20 cellular contexts compared by ENCODE assay signal in the genomic region with DNA sequence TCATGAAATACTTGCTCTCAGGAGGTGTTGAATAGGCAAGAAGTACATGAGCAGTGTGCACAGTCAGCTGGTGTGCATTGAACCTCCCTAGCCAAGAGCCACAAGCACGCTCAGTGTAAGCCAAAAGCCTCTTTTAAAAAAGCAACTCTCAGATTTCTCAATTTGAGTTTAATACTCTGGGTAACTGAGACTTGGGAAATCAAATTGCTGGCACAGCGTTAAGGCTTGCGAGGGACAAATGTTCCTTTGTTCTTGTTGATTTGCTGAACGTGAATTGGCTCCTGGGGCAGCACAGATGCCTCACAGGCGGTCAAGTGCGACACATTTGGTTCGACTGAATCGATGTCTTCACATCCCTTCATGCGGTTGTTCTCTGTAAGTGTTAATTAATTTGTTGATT. TPM values are rescaled to one million over a fixed set of nuclear protein-coding genes. Genes with fewer than 3 reads are reported as not detected.
A peak's percentile ranks its signal among the peaks of the same experiment; 100 is the strongest.
DNase-seq lines count a peak whose midpoint lies in the region; ATAC-seq and TF ChIP-seq lines count a peak whose summit lies in the region.
"Had no signal": no experiment of that assay in that cellular context is flagged by ENCODE, and none has a peak within 500 bp of the region (broad histone marks: within the 10 kb centered on the region; RNA-seq: fewer than 3 reads in every experiment).

TSS of gene FAM240A (plus strand) at position 202 of the 400 bp plus-strand sequence. CDS start at position 361, 159 bp downstream.

- 20 to 34% methylated on average over 9 of the region's 9 CpGs for WGBS in thyroid gland, 2 donors

- no peaks in the 10 kb centered on the region for H3K9me3 ChIP-seq in right atrium auricular region
- no peaks in the 10 kb centered on the region for H3K9me3 ChIP-seq in thyroid gland
- H3K9me3 ChIP-seq: testis had no signal

- peak; percentile 93 for ATAC-seq in Right ventricle myocardium inferior
- ATAC-seq: CD8-positive, alpha-beta T cell; effector memory CD8-positive, alpha-beta T cell had no signal

- intact Hi-C loops in Right ventricle myocardium inferior (cut with DNase I) (no loop called here), thyroid gland (cut with DNase I) (no loop called here)

- no peaks in the 10 kb centered on the region for H3K27me3 ChIP-seq in right atrium auricular region
- H3K27me3 ChIP-seq in thyroid gland, result no peaks in the 10 kb centered on the region
- H3K27me3 ChIP-seq: testis had no signal

- DNase-seq in Right ventricle myocardium inferior (ENCODE audit: missing footprints) (no peak), right atrium auricular region (ENCODE audit: low spot score) (no peak), fibroblast of the aortic adventitia (ENCODE audit: low read depth) (peak; percentile 39), midbrain (lab: John Stamatoyannopoulos, UW) (peak; percentile 42), thyroid gland (peak; percentile 84), SKM-1 treated with dmso at 0.1 percent for 144 hours (lab: John Stamatoyannopoulos, UW; ENCODE audit: unreplicated experiment) (no peak), NCI-H1417 (lab: John Stamatoyannopoulos, UW) (no peak), NCI-H345 treated with DMSO at 0.1 percent for 48 hours (lab: John Stamatoyannopoulos, UW; ENCODE audit: unreplicated experiment) (no peak)
- DNase-seq: activated naive CD4-positive, alpha-beta T cell treated with Interleukin-2 at 50 U/mL for 16 hours; effector memory CD8-positive, alpha-beta T cell; GDM1; Kasumi-1; NCI-H510A; PC-9; SW 1271; testis had no signal

- H3K36me3 ChIP-seq in right atrium auricular region, result no peaks in the 10 kb centered on the region
- no peaks in the 10 kb centered on the region for H3K36me3 ChIP-seq in thyroid gland

- TF ChIP-seq CTCF in right atrium auricular region (IDR thresholded peaks at IDR 0.05) (no peak), fibroblast of the aortic adventitia (IDR thresholded peaks at IDR 0.05; ENCODE audit: insufficient read depth, low read length) (no peak), thyroid gland (IDR thresholded peaks at IDR 0.05) (no peak)

- H3K27ac ChIP-seq in right atrium auricular region, result no peak within 1 kb of the TSS
- peak within 1 kb of the TSS; percentile 65 to 85 (median 82) for H3K27ac ChIP-seq in thyroid gland
- H3K27ac ChIP-seq: PC-9, testis had no signal

- H3K4me3 ChIP-seq in right atrium auricular region, result no peak within 1 kb of the TSS
- H3K4me3 ChIP-seq in fibroblast of the aortic adventitia (ENCODE audit: low read depth, low read length), result no peak within 1 kb of the TSS
- H3K4me3 ChIP-seq in thyroid gland (replicated peaks in 1 of 3), result no peak within 1 kb of the TSS
- H3K4me3 ChIP-seq: PC-9, testis had no signal

- peak in 1 of 2 donors; percentile 35 for TF ChIP-seq POLR2A in thyroid gland (IDR thresholded peaks at IDR 0.05)

- H3K4me1 ChIP-seq in right atrium auricular region (no peaks in the 10 kb centered on the region), thyroid gland (peaks cover 9 to 23% of the 10 kb centered on the region in 2 donors)
- H3K4me1 ChIP-seq: testis had no signal

RNA-seq across cellular contexts. Expression of gene FAM240A, which starts in this region (rescaled TPM):
- total RNA-seq in Right ventricle myocardium inferior, result not detected
- not detected for total RNA-seq in right atrium auricular region
- total RNA-seq in fibroblast of the aortic adventitia (ENCODE audit: low replicate concordance), result not detected in 2 replicates
- total RNA-seq in thyroid gland, result 1 to 10 TPM in 1 of 4 donors, under 1 TPM in 1, not detected in 2; 0.22 to 1.1 TPM
- total RNA-seq: A673; CD8-positive, alpha-beta T cell; glomerular endothelial cell; PC-9; progenitor cell of endocrine pancreas; testis had no signal

Comparison
In these comparisons a context has a peak if more than half of its experiments do, and no peak if none do; other contexts are left out.
1. Peak in ATAC-seq in Right ventricle myocardium inferior; RNA of the gene not detected or under 1 TPM.
2. Peak in DNase-seq in fibroblast of the aortic adventitia; RNA of the gene not detected or under 1 TPM.
3. DNase-seq: peak in midbrain (single experiment) and thyroid gland (2 of 2); none in Right ventricle myocardium inferior (single experiment), right atrium auricular region (single experiment), SKM-1 treated with dmso at 0.1 percent for 144 hours (single experiment), NCI-H1417 (0 of 3) and NCI-H345 treated with DMSO at 0.1 percent for 48 hours (single experiment).
4. H3K27ac ChIP-seq: peak in thyroid gland (3 of 3); none in right atrium auricular region (0 of 2).